7 cellular contexts compared by ENCODE assay signal in the genomic region with DNA sequence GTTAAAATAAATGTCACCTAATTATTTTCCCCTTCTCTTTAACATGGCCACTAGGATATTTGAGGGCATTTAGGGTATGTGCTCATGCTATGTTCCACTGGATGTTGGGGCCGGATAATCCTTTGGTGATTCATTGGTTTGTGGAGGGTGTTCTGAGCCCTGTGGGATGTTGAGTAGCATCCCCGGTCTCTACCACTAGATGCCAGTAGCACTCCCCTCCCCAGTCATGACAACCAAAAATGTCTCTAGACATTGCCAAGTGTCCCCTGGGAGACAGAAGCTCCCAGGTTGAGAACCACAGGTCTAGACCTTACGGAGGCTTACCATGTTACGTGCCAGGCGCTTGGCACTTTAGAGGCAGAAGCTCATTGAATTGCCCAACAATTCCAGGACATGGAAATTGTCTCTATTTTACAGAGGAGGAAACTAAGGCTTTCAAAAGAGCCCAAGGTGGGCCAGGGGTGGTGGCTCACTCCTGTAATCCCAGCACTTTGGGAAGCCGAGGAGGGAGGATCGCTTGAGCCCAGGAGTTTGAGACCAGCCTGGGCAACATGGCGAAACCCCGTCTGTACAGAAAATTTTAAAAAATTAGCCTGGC. TPM values are rescaled to one million over a fixed set of nuclear protein-coding genes. Genes with fewer than 3 reads are reported as not detected.
DNase-seq lines count a peak whose midpoint lies in the region; ATAC-seq, FAIRE-seq and TF ChIP-seq lines count a peak whose summit lies in the region.

No MANE protein-coding gene starts in this region.

- H3K4me1 Mint-ChIP-seq in mesothelial cell of epicardium: no peaks in the 10 kb centered on the region

- no peaks in the 10 kb centered on the region for H3F3A ChIP-seq in DOHH2 (ENCODE audit: control insufficient read depth, insufficient read depth)

- H3K27ac Mint-ChIP-seq in mesothelial cell of epicardium: no peak overlapping the region

- no peak overlapping the region for H3K4me3 Mint-ChIP-seq in mesothelial cell of epicardium

- H3K36me3 ChIP-seq in DOHH2 (ENCODE audit: control insufficient read depth, low read length) (no peaks in the 10 kb centered on the region), bronchial epithelial cell (ENCODE audit: control insufficient read depth, insufficient read depth, low read length) (no peaks in the 10 kb centered on the region), ascending aorta (no peaks in the 10 kb centered on the region)

- peak; percentile 66 for TF ChIP-seq CTCF in DOHH2 (IDR thresholded peaks at IDR 0.05; ENCODE audit: low read depth, low read length, poor library complexity, severe bottlenecking)
- TF ChIP-seq CTCF in bronchial epithelial cell (IDR thresholded peaks at IDR 0.05; ENCODE audit: insufficient read depth, low read length, severe bottlenecking): peak; percentile 56
- TF ChIP-seq CTCF in mesothelial cell of epicardium (IDR thresholded peaks at IDR 0.05; ENCODE audit: unreplicated experiment): peak; percentile 33
- TF ChIP-seq CTCF in ascending aorta (IDR thresholded peaks at IDR 0.05): peak in 1 of 3 experiments; percentile 28

- H3K4me1 ChIP-seq in DOHH2 (ENCODE audit: control insufficient read depth, low read length): no peaks in the 10 kb centered on the region
- H3K4me1 ChIP-seq in ascending aorta: no peaks in the 10 kb centered on the region

- DNase-seq in HK-2 (ENCODE audit: unreplicated experiment): peak; percentile 67
- DNase-seq in RCC 7860 (ENCODE audit: low spot score): peak; percentile 45
- DNase-seq in bronchial epithelial cell (ENCODE audit: low read depth): peak; percentile 38
- no peak for DNase-seq in mesothelial cell of epicardium (ENCODE audit: low spot score in 2 of 2, unreplicated experiment in 2 of 2)
- no peak for DNase-seq in ascending aorta (ENCODE audit: low spot score in 2 of 2)

- no peaks in the 10 kb centered on the region for H3K9me3 ChIP-seq in DOHH2 (ENCODE audit: control insufficient read depth, insufficient read depth, low read length)
- H3K9me3 ChIP-seq in ascending aorta: no peaks in the 10 kb centered on the region

- H3K4me3 ChIP-seq in DOHH2 (ENCODE audit: low read length) (no peak overlapping the region), bronchial epithelial cell (ENCODE audit: low read depth, low read length) (no peak overlapping the region), ascending aorta (no peak overlapping the region)

- H3K4me2 ChIP-seq in DOHH2 (ENCODE audit: low read length): no peak overlapping the region

- H3K27me3 ChIP-seq in DOHH2 (ENCODE audit: control insufficient read depth, low read length) (no peaks in the 10 kb centered on the region), bronchial epithelial cell (ENCODE audit: control insufficient read depth, insufficient read depth, low read length) (no peaks in the 10 kb centered on the region), ascending aorta (no peaks in the 10 kb centered on the region)

- ATAC-seq in GM18907 (IDR thresholded peaks at IDR 0.05; ENCODE audit: unreplicated experiment): no peak

- H3K27ac ChIP-seq in DOHH2 (ENCODE audit: low read depth, low read length): no peak overlapping the region
- H3K27ac ChIP-seq in ascending aorta: no peak overlapping the region

- no peaks in the 10 kb centered on the region for H3K9me2 ChIP-seq in DOHH2 (replicated peaks; ENCODE audit: control insufficient read depth, low read length)

- H3K79me2 ChIP-seq in DOHH2 (ENCODE audit: control insufficient read depth, low read length): no peaks in the 10 kb centered on the region

- H3K27me3 Mint-ChIP-seq in mesothelial cell of epicardium (ENCODE audit: low read depth): peaks cover 78% of the 10 kb centered on the region

- intact Hi-C loops in ascending aorta (cut with DNase I): no loop called here

- no peaks in the 10 kb centered on the region for H3K36me3 Mint-ChIP-seq in mesothelial cell of epicardium

- H4K20me1 ChIP-seq in DOHH2 (ENCODE audit: control insufficient read depth, insufficient read depth, low read depth, low read length): no peaks in the 10 kb centered on the region

- peak; percentile 31 for FAIRE-seq in RCC 7860 (lab: Jason Lieb, UNC)
- peak; percentile 23 for FAIRE-seq in bronchial epithelial cell (lab: Jason Lieb, UNC)

- H3K9me3 Mint-ChIP-seq in mesothelial cell of epicardium: no peaks in the 10 kb centered on the region

RNA-seq across cellular contexts. Expression of a gene that starts 14.1 kb away (rescaled TPM):
- under 0.01 TPM in 1 of 2 replicates, not detected in the other for total RNA-seq in bronchial epithelial cell
- 11.9 to 14.0 TPM (median 13.5 TPM) in 3 replicates for total RNA-seq in mesothelial cell of epicardium
- 1.3 TPM for total RNA-seq in ascending aorta

RNA-seq across cellular contexts. Expression of a gene that starts 17.6 kb away (rescaled TPM):
- total RNA-seq in bronchial epithelial cell: 0.26 TPM in 2 replicates
- 33.0 to 34.4 TPM (median 33.6 TPM) in 3 replicates for total RNA-seq in mesothelial cell of epicardium
- total RNA-seq in ascending aorta: not detected

RNA-seq across cellular contexts. Expression of a gene that starts 56.3 kb away (rescaled TPM):
- total RNA-seq in bronchial epithelial cell: not detected in 2 replicates
- total RNA-seq in mesothelial cell of epicardium: 3.0 to 5.0 TPM (median 3.5 TPM) in 3 replicates
- not detected for total RNA-seq in ascending aorta

Comparison
In these comparisons a context has a peak if more than half of its experiments do, and no peak if none do; other contexts are left out.
1. DNase-seq: peak in HK-2 (single experiment), RCC 7860 (single experiment) and bronchial epithelial cell (single experiment); none in mesothelial cell of epicardium (0 of 2) and ascending aorta (0 of 2).
2. RNA of a gene that starts 17.6 kb away (total RNA-seq): 33.0 to 34.4 TPM in mesothelial cell of epicardium; 0.26 TPM in bronchial epithelial cell and not detected in ascending aorta (single experiment); every median in the first group is over 10 times any median in the second.